ENCODE assay signal across 28 cellular contexts in the genomic region with DNA sequence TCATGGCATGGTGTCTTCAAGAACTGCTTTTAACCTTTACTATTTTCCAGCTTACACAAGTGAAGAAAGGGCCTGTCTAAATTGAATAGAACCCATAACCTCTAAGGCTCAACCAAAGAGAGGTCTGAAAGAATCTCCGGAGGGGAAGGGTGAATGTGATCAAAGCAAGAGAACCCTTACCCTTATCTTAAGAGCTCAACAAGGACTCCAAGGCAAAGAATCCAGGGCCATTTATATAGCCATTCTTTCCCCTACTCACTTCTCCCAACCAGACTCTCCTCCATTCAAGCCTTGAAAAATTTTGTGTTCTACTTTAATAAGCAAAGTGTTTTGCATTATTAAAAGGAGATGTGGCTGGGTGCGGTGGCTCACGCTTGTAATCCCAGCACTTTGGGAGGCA.
"Had no signal": no experiment of that assay in that cellular context is flagged by ENCODE, and none has a peak within 500 bp of the region (broad histone marks: within the 10 kb centered on the region; RNA-seq: fewer than 3 reads in every experiment).

No MANE protein-coding gene starts in this region.

- H3K4me3 ChIP-seq: colonic mucosa, esophagus muscularis mucosa, gastroesophageal sphincter, heart left ventricle, hepatocyte, lower lobe of right lung, prostate gland, right atrium auricular region, sigmoid colon, skin epidermis, spleen, testis, tibial artery, upper lobe of left lung had no signal

- DNase-seq: colonic mucosa; effector memory CD4-positive, alpha-beta T cell; foreskin keratinocyte; heart left ventricle; islet precursor cell; kidney glomerular epithelial cell; left colon; left ventricle myocardium superior; lower lobe of right lung; natural killer cell; occipital lobe; sigmoid colon; spleen; stimulated activated CD4-positive, alpha-beta T cell treated with anti-CD3 and anti-CD28 coated beads, Interleukin-4, amount 100 ng/mL, for 4 hours; stimulated activated naive CD8-positive, alpha-beta T cell treated with anti-CD3 and anti-CD28 coated beads, Interleukin-15, Interleukin-2, amounts not matched to agents 100 U/mL and 50 U/mL, for 24 hours; substantia nigra; testis; tibial artery; upper lobe of left lung had no signal

- H3K9ac ChIP-seq: parathyroid adenoma had no signal

- H3K4me1 ChIP-seq: parathyroid adenoma, prostate gland, right atrium auricular region, sigmoid colon had no signal

- H3K27ac Mint-ChIP-seq: dendritic cell treated with granulocyte-macrophage colony-stimulating factor and Interleukin-4, amounts not matched to agents 40 ng/mL and 50 ng/mL, for 4 days; natural killer cell; stimulated activated memory B cell treated with anti-CD40 and anti-IgM and Interleukin-4, amounts not matched to agents 10 μg/mL and 1 μg/mL and 100 μg/mL, for 72 hours had no signal

- H3K27me3 ChIP-seq: colonic mucosa, esophagus muscularis mucosa, foreskin keratinocyte, gastroesophageal sphincter, heart left ventricle, hepatocyte, right atrium auricular region, sigmoid colon, spleen, testis, tibial artery, upper lobe of left lung had no signal

- H2AFZ ChIP-seq: hepatocyte, parathyroid adenoma had no signal

- H3K9me3 ChIP-seq: colonic mucosa, esophagus muscularis mucosa, gastroesophageal sphincter, heart left ventricle, lower lobe of right lung, prostate gland, right atrium auricular region, sigmoid colon, spleen, testis, tibial artery, upper lobe of left lung had no signal

- H3K27me3 Mint-ChIP-seq: dendritic cell treated with granulocyte-macrophage colony-stimulating factor and Interleukin-4, amounts not matched to agents 40 ng/mL and 50 ng/mL, for 4 days; stimulated activated memory B cell treated with anti-CD40 and anti-IgM and Interleukin-4, amounts not matched to agents 10 μg/mL and 1 μg/mL and 100 μg/mL, for 72 hours had no signal

- H3K4me2 ChIP-seq: hepatocyte had no signal

- H3K27ac ChIP-seq: colonic mucosa, esophagus muscularis mucosa, foreskin keratinocyte, gastroesophageal sphincter, heart left ventricle, hepatocyte, lower lobe of right lung, parathyroid adenoma, prostate gland, right atrium auricular region, sigmoid colon, skin epidermis, spleen, testis, tibial artery, upper lobe of left lung had no signal

- H3K4me1 Mint-ChIP-seq: natural killer cell had no signal

- H3K9me3 Mint-ChIP-seq: dendritic cell treated with granulocyte-macrophage colony-stimulating factor and Interleukin-4, amounts not matched to agents 40 ng/mL and 50 ng/mL, for 4 days; natural killer cell; stimulated activated memory B cell treated with anti-CD40 and anti-IgM and Interleukin-4, amounts not matched to agents 10 μg/mL and 1 μg/mL and 100 μg/mL, for 72 hours had no signal

- H3K79me2 ChIP-seq: parathyroid adenoma had no signal

- H3K36me3 ChIP-seq: colonic mucosa, prostate gland, right atrium auricular region had no signal

- H3K36me3 Mint-ChIP-seq: natural killer cell had no signal

- H3K4me3 Mint-ChIP-seq: dendritic cell treated with granulocyte-macrophage colony-stimulating factor and Interleukin-4, amounts not matched to agents 40 ng/mL and 50 ng/mL, for 4 days; natural killer cell; stimulated activated memory B cell treated with anti-CD40 and anti-IgM and Interleukin-4, amounts not matched to agents 10 μg/mL and 1 μg/mL and 100 μg/mL, for 72 hours had no signal
